9 cellular contexts compared by ENCODE assay signal in genomic region chr1:231806623-231807470, GRCh38.
A peak's percentile ranks its signal among the peaks of the same experiment; 100 is the strongest.
DNase-seq lines count a peak whose midpoint lies in the region; ATAC-seq and TF ChIP-seq lines count a peak whose summit lies in the region.
"Had no signal": no experiment of that assay in that cellular context is flagged by ENCODE, and none has a peak within 500 bp of the region (broad histone marks: within the 10 kb centered on the region; RNA-seq: fewer than 3 reads in every experiment).

No MANE protein-coding gene starts in this region.

- H3K9me2 ChIP-seq in hepatocyte (replicated peaks; ENCODE audit: insufficient read depth), result no peaks in the 10 kb centered on the region

- intact Hi-C loops in spleen (cut with DNase I; ENCODE audit: low total_unique reads), result no loop called here

- H3K9me3 ChIP-seq in adipocyte (ENCODE audit: control insufficient read depth, low read length), result no peaks in the 10 kb centered on the region
- H3K9me3 ChIP-seq in hepatocyte (ENCODE audit: low read depth), result no peaks in the 10 kb centered on the region
- H3K9me3 ChIP-seq in spleen, result no peaks in the 10 kb centered on the region
- H3K9me3 ChIP-seq: ovary had no signal

- peaks cover 16% of the 10 kb centered on the region for H3K4me1 ChIP-seq in adipocyte (ENCODE audit: control insufficient read depth, insufficient read depth, low read length)
- no peaks in the 10 kb centered on the region for H3K4me1 ChIP-seq in hepatocyte (ENCODE audit: insufficient read depth)
- peaks cover 0 to 21% (median 0%) of the 10 kb centered on the region in 6 donors for H3K4me1 ChIP-seq in spleen

- no peak overlapping the region for H2AFZ ChIP-seq in hepatocyte

- DNase-seq in COLO829 (ENCODE audit: low spot score) (peak; percentile 67), GM19238 (ENCODE audit: insufficient read length, low spot score) (peak; percentile 36), NCI-H748 (lab: John Stamatoyannopoulos, UW; ENCODE audit: unreplicated experiment) (peak; percentile 75), adipocyte (ENCODE audit: low read depth) (peak; percentile 12), hepatocyte (ENCODE audit: low spot score) (peak; percentile 65), spleen (peak; percentile 86), cortex of kidney (lab: John Stamatoyannopoulos, UW) (no peak)

- no peak overlapping the region for H3K4me2 ChIP-seq in hepatocyte

- H3K27me3 ChIP-seq in adipocyte (replicated peaks; ENCODE audit: control insufficient read depth, insufficient read depth, low read length), result no peaks in the 10 kb centered on the region
- no peaks in the 10 kb centered on the region for H3K27me3 ChIP-seq in hepatocyte
- no peaks in the 10 kb centered on the region for H3K27me3 ChIP-seq in spleen (replicated peaks in 1 of 7)
- H3K27me3 ChIP-seq: ovary had no signal

- peak; percentile 92 for ATAC-seq in HG03342 (IDR thresholded peaks at IDR 0.05; ENCODE audit: unreplicated experiment)

- H3K4me3 ChIP-seq in adipocyte (ENCODE audit: low read length) (no peak overlapping the region), hepatocyte (no peak overlapping the region), spleen (no peak overlapping the region)
- H3K4me3 ChIP-seq: ovary had no signal

- no peak overlapping the region for H3K9ac ChIP-seq in adipocyte (ENCODE audit: low read length)

- H3K36me3 ChIP-seq in adipocyte (ENCODE audit: control insufficient read depth, insufficient read depth, low read length, severe bottlenecking), result no peaks in the 10 kb centered on the region
- H3K36me3 ChIP-seq in hepatocyte (replicated peaks; ENCODE audit: insufficient read depth, low read depth), result no peaks in the 10 kb centered on the region
- H3K36me3 ChIP-seq in spleen, result peaks cover 0 to 9% (median 0%) of the 10 kb centered on the region in 6 donors
- H3K36me3 ChIP-seq: ovary had no signal

- no peak overlapping the region for H3K27ac ChIP-seq in hepatocyte
- H3K27ac ChIP-seq in spleen, result no peak overlapping the region
- H3K27ac ChIP-seq: ovary had no signal

- no peaks in the 10 kb centered on the region for H3K79me2 ChIP-seq in hepatocyte

- TF ChIP-seq POLR2A in spleen (IDR thresholded peaks at IDR 0.05), result no peak

- peak; percentile 46 for TF ChIP-seq CTCF in hepatocyte (IDR thresholded peaks at IDR 0.05; ENCODE audit: poor library complexity)
- TF ChIP-seq CTCF in spleen (IDR thresholded peaks at IDR 0.05 in 8 of 11, conservative IDR thresholded peaks at IDR 0.05 in 3 of 11), result peak in 10 of 11 experiments; percentile 22 to 77 (median 50)

- WGBS in hepatocyte (ENCODE audit: low lambda C conversion rate, missing lambda C conversion rate), result 78% methylated on average over 21 of the region's 21 CpGs
- 73 to 79% (median 75%) methylated on average over 16 to 21 of the region's 21 CpGs for WGBS in spleen, 5 donors

- H4K20me1 ChIP-seq in hepatocyte (ENCODE audit: insufficient read depth, poor library complexity, severe bottlenecking), result no peaks in the 10 kb centered on the region
